In genomic region chr4:26179316-26179760, GRCh38 we compare ENCODE assay signal across 12 cellular contexts.
A peak's percentile ranks its signal among the peaks of the same experiment; 100 is the strongest.
DNase-seq lines count a peak whose midpoint lies in the region; ATAC-seq, FAIRE-seq and TF ChIP-seq lines count a peak whose summit lies in the region.
"Had no signal": no experiment of that assay in that cellular context is flagged by ENCODE, and none has a peak within 500 bp of the region (broad histone marks: within the 10 kb centered on the region; RNA-seq: fewer than 3 reads in every experiment).

No MANE protein-coding gene starts in this region.

- no peaks in the 10 kb centered on the region for H3K36me3 ChIP-seq in GM12878 (ENCODE audit: control insufficient read depth in 2 of 2, insufficient read depth in 2 of 2, low read length in 1 of 2)

- peaks cover 19% of the 10 kb centered on the region for H3K4me1 ChIP-seq in GM12878 (ENCODE audit: control insufficient read depth, insufficient read depth, low read length)

- peak; percentile 62 for TF ChIP-seq RAD21 in GM12878 (IDR thresholded peaks at IDR 0.05; ENCODE audit: insufficient read depth, low read depth, low read length)

- no peak overlapping the region for H2AFZ ChIP-seq in GM12878 (ENCODE audit: control insufficient read depth, low read depth, low read length)

- peak; percentile 70 to 77; a peak in 2 of 4 replicates for TF ChIP-seq EP300 in GM12878 (IDR thresholded peaks at IDR 0.05; ENCODE audit: borderline replicate concordance in 1 of 2, control insufficient read depth in 1 of 2, low read depth in 2 of 2, low read length in 2 of 2)

- ATAC-seq in activated CD4-positive, CD25-positive, alpha-beta regulatory T cell treated with anti-CD3 and anti-CD28 coated beads, Interleukin-2, amount 50 U/mL, for 24 hours, result peak; percentile 66 to 77
- ATAC-seq in GM19468 (IDR thresholded peaks at IDR 0.05; ENCODE audit: extremely low read depth, unreplicated experiment) (peak; percentile 63), HG03045 (IDR thresholded peaks at IDR 0.05; ENCODE audit: unreplicated experiment) (peak; percentile 75), GM12878 (peak; percentile 81)

- DNase-seq in activated CD4-positive, CD25-positive, alpha-beta regulatory T cell (lab: John Stamatoyannopoulos, UW), result no peak
- DNase-seq in GM12878 (ENCODE audit: low read depth, low spot score) (peak; percentile 52), NCI-H510A treated with DMSO at 0.1 percent for 48 hours (lab: John Stamatoyannopoulos, UW) (no peak), NOMO-1 treated with dmso at 0.1 percent for 144 hours (lab: John Stamatoyannopoulos, UW; ENCODE audit: unreplicated experiment) (no peak), NOMO-1 treated with DMSO at 0.1 percent for 48 hours (lab: John Stamatoyannopoulos, UW; ENCODE audit: unreplicated experiment) (no peak)
- DNase-seq: activated effector memory CD4-positive, alpha-beta T cell treated with anti-CD3 and anti-CD28 coated beads, Interleukin-2, amount 50 U/mL, for 16 hours; endodermal cell; nucleus accumbens had no signal

- peak; percentile 87 for FAIRE-seq in GM12878 (lab: Jason Lieb, UNC)

- CTCF ChIA-PET in GM12878 (lab: Yijun Ruan, JAX), result interaction anchor here (0.7 to 2.0 kb wide), 6 partner anchors 48 to 140 kb away, joined by 3 to 12 read pairs (median 4); no protein-coding TSS in a partner anchor

- no peaks in the 10 kb centered on the region for H3K79me2 ChIP-seq in GM12878 (ENCODE audit: control insufficient read depth, insufficient read depth, low read length)

- POLR2A ChIA-PET in GM12878 (lab: Charles Lee), result interaction anchor here (1.0 kb wide), 1 partner anchor 96 kb away, joined by 3 read pairs; no protein-coding TSS in a partner anchor

- no peaks in the 10 kb centered on the region for H3K27me3 ChIP-seq in GM12878 (replicated peaks in 1 of 2; ENCODE audit: control insufficient read depth in 2 of 2, insufficient read depth in 2 of 2, low read length in 1 of 2)

- H3K4me3 ChIP-seq in GM12878, result no peak overlapping the region

- WGBS in GM12878 (ENCODE audit: insufficient coverage, insufficient replicate concordance, low lambda C conversion rate, missing lambda C conversion rate), result 3% methylated on average over 6 of the region's 6 CpGs

- SMC1A ChIA-PET in GM12878 (lab: Charles Lee; ENCODE audit: uncharacterized antibody, unreplicated experiment), result interaction anchor here (0.6 to 0.8 kb wide), 3 partner anchors 18 to 97 kb away, joined by 3 read pairs; no protein-coding TSS in a partner anchor

- peak overlapping the region; percentile 10; the same call in 1 of the 2 replicates for H3K4me2 ChIP-seq in GM12878 (ENCODE audit: control insufficient read depth, insufficient read depth)

- peaks cover 5% of the 10 kb centered on the region; the same call in 2 of the 3 replicates for H3K9me3 ChIP-seq in GM12878 (replicated peaks; ENCODE audit: control insufficient read depth, insufficient read depth, low read length)

- no peak overlapping the region for H3K27ac ChIP-seq in GM12878 (ENCODE audit: control insufficient read depth, insufficient read depth)
- H3K27ac ChIP-seq: 22Rv1 had no signal

- no TSS peak for BruUV-seq in GM12878 (replicated peaks; lab: Mats Ljungman, UMichigan)

- TF ChIP-seq POLR2A in GM12878 (IDR thresholded peaks at IDR 0.05; ENCODE audit: low read depth, low read length), result no peak

- H4K20me1 ChIP-seq in GM12878 (ENCODE audit: control insufficient read depth, insufficient read depth), result no peaks in the 10 kb centered on the region

- peak overlapping the region; percentile 6; the same call in 1 of the 2 replicates for H3K9ac ChIP-seq in GM12878 (ENCODE audit: control insufficient read depth, insufficient read depth, low read length)

- RAD21 ChIA-PET in GM12878 (lab: Charles Lee; ENCODE audit: unreplicated experiment), result interaction anchor here (0.7 to 3.7 kb wide), 6 partner anchors 22 to 140 kb away, joined by 3 to 16 read pairs (median 4); no protein-coding TSS in a partner anchor

- in situ Hi-C loops in GM12878 (cut with MboI), result loop anchor here (5.0 kb wide), 1 partner anchor 97 kb away; no protein-coding TSS in a partner anchor

- intact Hi-C loops in GM12878 (cut with micrococcal nuclease; ENCODE audit: unreplicated experiment), result loop anchor here (1.0 to 5.0 kb wide), 3 partner anchors 48 to 117 kb away; no protein-coding TSS in a partner anchor

- TF ChIP-seq CTCF in GM12878 (IDR thresholded peaks at IDR 0.05 in 2 of 3, conservative IDR thresholded peaks at IDR 0.05 in 1 of 3; ENCODE audit: control insufficient read depth in 2 of 3, extremely low read depth in 1 of 3, insufficient read depth in 1 of 3, low read depth in 3 of 3, low read length in 3 of 3), result peak in 2 of 3 experiments; percentile 22 to 23; a peak in 2 of 6 replicates

TF ChIP-seq in GM12878, 131 proteins besides CTCF, POLR2A, EP300 and RAD21 (continues in another document):
- TF ChIP-seq JUND (IDR thresholded peaks at IDR 0.05; ENCODE audit: low read depth, low read length) (0 out of 2 replicates have a peak, but pooled peaks have one; percentile 9), TCF3 (IDR thresholded peaks at IDR 0.05; ENCODE audit: borderline replicate concordance, insufficient read depth, low read depth, low read length) (0 out of 2 replicates have a peak, but pooled peaks have one; percentile 48), CBX3 (IDR thresholded peaks at IDR 0.05; ENCODE audit: borderline replicate concordance, low read depth) (no peak), POU2F2 (IDR thresholded peaks at IDR 0.05; ENCODE audit: borderline replicate concordance, low read depth, low read length) (peak; percentile 89; the same call in 2 of the 3 replicates), PKNOX1 (IDR thresholded peaks at IDR 0.05) (no peak), NBN (IDR thresholded peaks at IDR 0.05) (no peak), MTA2 (IDR thresholded peaks at IDR 0.05; ENCODE audit: low read depth) (peak; percentile 86), KAT2A (conservative IDR thresholded peaks at IDR 0.05; ENCODE audit: control insufficient read depth, low read depth, low read length) (no peak), SKIL (IDR thresholded peaks at IDR 0.05; ENCODE audit: low read depth, poor library complexity, severe bottlenecking) (peak; percentile 76), JUNB (IDR thresholded peaks at IDR 0.05) (peak; percentile 93), EGR1 (IDR thresholded peaks at IDR 0.05; ENCODE audit: borderline replicate concordance in 1 of 2, low read depth in 2 of 2, low read length in 2 of 2) (no peak), ZNF274 (IDR thresholded peaks at IDR 0.05; ENCODE audit: insufficient read depth, insufficient read length) (no peak), ZNF687 (IDR thresholded peaks at IDR 0.05) (no peak), NR2C1 (IDR thresholded peaks at IDR 0.05) (no peak), LARP7 (IDR thresholded peaks at IDR 0.05) (no peak), STAT3 (IDR thresholded peaks at IDR 0.05; ENCODE audit: low read depth, low read length) (0 out of 2 replicates have a peak, but pooled peaks have one; percentile 33)
